12 cellular contexts compared by ENCODE assay signal in the genomic region with DNA sequence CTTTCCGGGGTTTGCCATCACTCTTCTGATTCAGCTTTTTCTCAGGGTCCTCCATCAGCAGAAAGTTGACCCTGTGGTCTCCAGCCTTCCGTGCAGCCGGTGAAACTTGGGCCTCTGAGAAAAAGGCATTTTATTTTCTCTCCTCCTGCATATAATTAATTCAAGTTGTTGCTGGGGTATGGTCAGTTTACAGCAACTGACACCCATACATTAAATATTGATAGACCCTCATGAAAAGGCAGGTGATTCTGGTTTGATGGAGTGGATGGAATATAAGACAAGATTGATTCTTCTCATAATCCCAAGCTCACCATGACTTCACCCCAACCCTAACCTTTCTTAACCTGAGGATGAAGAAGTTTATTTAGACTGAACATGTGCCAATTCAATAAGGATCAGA. TPM values are rescaled to one million over a fixed set of nuclear protein-coding genes. Genes with fewer than 3 reads are reported as not detected.
"Had no signal": no experiment of that assay in that cellular context is flagged by ENCODE, and none has a peak within 500 bp of the region (broad histone marks: within the 10 kb centered on the region; RNA-seq: fewer than 3 reads in every experiment).

A gene with protein sequence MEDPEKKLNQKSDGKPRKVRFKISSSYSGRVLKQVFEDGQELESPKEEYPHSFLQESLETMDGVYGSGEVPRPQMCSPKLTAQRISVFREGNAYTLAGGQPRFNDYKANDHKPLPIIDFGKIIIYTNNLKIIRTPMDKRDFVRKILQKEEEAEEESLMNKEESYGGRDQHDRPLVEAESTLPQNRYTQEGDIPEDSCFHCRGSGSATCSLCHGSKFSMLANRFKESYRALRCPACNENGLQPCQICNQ (minus strand): TSS at position 101 of the 400 bp plus-strand sequence. CDS start 46 bp downstream, at position 55.

- H3K4me2 ChIP-seq: GM23338 had no signal

- ATAC-seq: GM23338, HCT116 had no signal

- H3K4me1 ChIP-seq: HAP-1 had no signal

- H3K36me3 ChIP-seq: HAP-1 had no signal

- H3K9ac ChIP-seq: GM23248 had no signal

- H3K4me3 ChIP-seq: GM23248, GM23338, HAP-1 had no signal

- H3K27ac ChIP-seq: GM23248 had no signal

- FAIRE-seq: H1, H54 had no signal

- DNase-seq: GM23248, GOT3, H7, H9, HCEC 1CT, HFFc6 had no signal

- H3K9me3 ChIP-seq: HAP-1 had no signal

- H2AFZ ChIP-seq: GM23248, GM23338 had no signal

RNA-seq across cellular contexts. Expression of the gene that starts here (rescaled TPM):
- total RNA-seq: GM23248, GM23338, H1, H4, H7, H9, HFFc6 had no signal
- polyA plus RNA-seq: GM23248, GM23338, H1 had no signal
